ENCODE assay signal across 19 cellular contexts in the genomic region with DNA sequence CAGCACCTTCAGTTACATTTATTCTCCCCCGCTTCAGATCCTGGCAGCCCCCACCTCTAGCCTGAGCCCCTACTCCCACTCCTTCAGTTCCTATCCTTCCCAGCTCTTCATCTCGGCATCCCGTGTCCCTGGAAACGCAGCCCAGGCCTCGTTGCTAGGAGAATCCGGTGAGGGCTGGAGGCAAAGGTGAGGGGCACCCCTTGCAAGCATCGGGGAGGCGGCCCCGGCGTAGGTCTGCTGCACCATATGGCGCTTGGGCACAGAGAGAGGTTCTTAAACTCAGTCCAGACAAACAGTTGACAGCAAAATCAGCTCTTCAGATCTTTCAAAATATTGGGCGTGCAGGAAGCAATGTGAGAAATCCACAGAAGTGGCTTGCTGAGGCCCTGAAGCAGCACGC. TPM values are rescaled to one million over a fixed set of nuclear protein-coding genes. Genes with fewer than 3 reads are reported as not detected.
DNase-seq lines count a peak whose midpoint lies in the region; ATAC-seq, FAIRE-seq and TF ChIP-seq lines count a peak whose summit lies in the region.
"Had no signal": no experiment of that assay in that cellular context is flagged by ENCODE, and none has a peak within 500 bp of the region (broad histone marks: within the 10 kb centered on the region; RNA-seq: fewer than 3 reads in every experiment).

No MANE protein-coding gene starts in this region.

- no TSS peak for BruUV-seq in IMR-90 (replicated peaks; lab: Mats Ljungman, UMichigan)

- TF ChIP-seq EP300 in SK-N-SH (IDR thresholded peaks at IDR 0.05; ENCODE audit: borderline replicate concordance in 1 of 2, low read depth in 1 of 2, low read length in 1 of 2), result no peak

- H3K9me3 ChIP-seq in IMR-90 (ENCODE audit: control insufficient read depth, insufficient read depth, low read length) (no peaks in the 10 kb centered on the region), pancreas (no peaks in the 10 kb centered on the region), SK-N-SH (no peaks in the 10 kb centered on the region)

- TF ChIP-seq POLR2A in IMR-90 (IDR thresholded peaks at IDR 0.05; ENCODE audit: low read depth, low read length), result no peak

- no peaks in the 10 kb centered on the region for H3K9me3 Mint-ChIP-seq in activated naive CD4-positive, alpha-beta T cell treated with anti-CD3 and anti-CD28 coated beads, Interleukin-2, amount 10 ng/mL, durations not matched to agents 7 days and 5 days

- H2BK20ac ChIP-seq in IMR-90 (ENCODE audit: low read depth, low read length), result no peak overlapping the region; the same call in 1 of the 2 replicates

- WGBS in IMR-90 (ENCODE audit: extremely low coverage in 2 of 2, insufficient read length in 1 of 2), 2 experiments, result 60% methylated on average over 1 of the region's 13 CpGs; no CpG with 5 or more reads in 1 of the 2 experiments
- WGBS in pancreas, 2 donors, result 78 to 79% methylated on average over 13 of the region's 13 CpGs
- 88% methylated on average over 13 of the region's 13 CpGs for WGBS in SK-N-SH (ENCODE audit: low lambda C conversion rate)

- no peak for TF ChIP-seq RAD21 in IMR-90 (IDR thresholded peaks at IDR 0.05; ENCODE audit: low read length)
- no peak for TF ChIP-seq RAD21 in SK-N-SH (IDR thresholded peaks at IDR 0.05; ENCODE audit: low read length)

- H2AFZ ChIP-seq in IMR-90 (replicated peaks; ENCODE audit: low read length, poor library complexity) (peak overlapping the region; percentile 6), SK-N-SH (ENCODE audit: low read depth) (no peak overlapping the region)

- CTCF ChIA-PET in IMR-90 (lab: Yijun Ruan, JAX), result no interaction called here
- CTCF ChIA-PET in activated naive CD4-positive, alpha-beta T cell treated with anti-CD3 and anti-CD28 coated beads, Interleukin-2, amount 10 ng/mL, durations not matched to agents 7 days and 5 days (lab: Charles Lee), result no interaction called here
- CTCF ChIA-PET in SK-N-SH (lab: Yijun Ruan, JAX), result interaction anchor here (0.8 to 1.4 kb wide), 2 partner anchors 37 to 61 kb away, joined by 3 read pairs; no protein-coding TSS in a partner anchor

- H4K5ac ChIP-seq in IMR-90 (ENCODE audit: low read depth, low read length), result no peak overlapping the region

- no peak overlapping the region for H3K56ac ChIP-seq in IMR-90 (ENCODE audit: extremely low read depth, insufficient read depth, low read length)

- H2BK15ac ChIP-seq in IMR-90 (ENCODE audit: low read depth, low read length), result no peak overlapping the region

- H3K4me3 Mint-ChIP-seq in activated naive CD4-positive, alpha-beta T cell treated with anti-CD3 and anti-CD28 coated beads, Interleukin-2, amount 10 ng/mL, durations not matched to agents 7 days and 5 days, result no peak overlapping the region

- no peak overlapping the region for H3K4me2 ChIP-seq in IMR-90 (ENCODE audit: low read depth, low read length)
- H3K4me2 ChIP-seq in SK-N-SH, result no peak overlapping the region

- H3K4me1 Mint-ChIP-seq in activated naive CD4-positive, alpha-beta T cell treated with anti-CD3 and anti-CD28 coated beads, Interleukin-2, amount 10 ng/mL, durations not matched to agents 7 days and 5 days, result peaks cover 14% of the 10 kb centered on the region

- in situ Hi-C loops in G401 (cut with HindIII; ENCODE audit: low sequenced_read_pairs), result no loop called here
- in situ Hi-C loops in IMR-90 (cut with MboI; ENCODE audit: low sequenced_read_pairs), result no loop called here

- no peak overlapping the region for H3K23ac ChIP-seq in IMR-90 (ENCODE audit: low read depth, low read length)

- H3K14ac ChIP-seq in IMR-90 (replicated peaks; ENCODE audit: low read depth, low read length), result no peak overlapping the region

- no peak overlapping the region for H3K18ac ChIP-seq in IMR-90 (ENCODE audit: low read depth, low read length)

- H3K9me1 ChIP-seq in IMR-90 (ENCODE audit: insufficient read depth, low read length), result no peaks in the 10 kb centered on the region; the same call in 1 of the 2 replicates

- no peak overlapping the region for H2AK9ac ChIP-seq in IMR-90 (replicated peaks; ENCODE audit: low read depth, low read length, poor library complexity)

- dilution Hi-C loops in IMR-90 (cut with HindIII; ENCODE audit: low sequenced_read_pairs, unreplicated experiment), result no loop called here

- H3K27me3 Mint-ChIP-seq in activated naive CD4-positive, alpha-beta T cell treated with anti-CD3 and anti-CD28 coated beads, Interleukin-2, amount 10 ng/mL, durations not matched to agents 7 days and 5 days, result peaks cover 40% of the 10 kb centered on the region

- H3K9me2 ChIP-seq in SK-N-SH, result no peaks in the 10 kb centered on the region

- H3K36me3 ChIP-seq in IMR-90 (ENCODE audit: control insufficient read depth, insufficient read depth, low read length), result no peaks in the 10 kb centered on the region
- H3K36me3 ChIP-seq in pancreas, result no peaks in the 10 kb centered on the region
- H3K36me3 ChIP-seq in SK-N-SH (replicated peaks in 1 of 2; ENCODE audit: control insufficient read depth in 1 of 2, insufficient read depth in 2 of 2, low read length in 1 of 2), result no peaks in the 10 kb centered on the region

- H3F3A ChIP-seq in SK-N-SH (replicated peaks; ENCODE audit: insufficient read depth), result no peaks in the 10 kb centered on the region

- no peaks in the 10 kb centered on the region for H4K20me1 ChIP-seq in IMR-90 (ENCODE audit: insufficient read depth, low read length)
- H4K20me1 ChIP-seq in SK-N-SH (ENCODE audit: insufficient read depth), result no peaks in the 10 kb centered on the region

- H2BK5ac ChIP-seq in IMR-90 (ENCODE audit: low read depth, low read length, poor library complexity, severe bottlenecking), result no peak overlapping the region

- H3K4ac ChIP-seq in IMR-90 (ENCODE audit: low read depth, low read length), result no peak overlapping the region

- POLR2A ChIA-PET in IMR-90 (lab: Charles Lee; ENCODE audit: unreplicated experiment), result interaction anchor here (0.6 to 0.7 kb wide), 3 partner anchors 13 to 17 kb away, joined by 4 to 8 read pairs (median 7); partner anchors contain the start of gene SLC38A8
- POLR2A ChIA-PET in SK-N-SH (lab: Yijun Ruan, JAX), result no interaction called here

- H3K79me2 ChIP-seq in SK-N-SH (ENCODE audit: insufficient read depth), result no peaks in the 10 kb centered on the region

- H3K79me1 ChIP-seq in IMR-90 (ENCODE audit: low read depth in 1 of 2, low read length in 2 of 2), result no peaks in the 10 kb centered on the region

- no peak overlapping the region for H2BK120ac ChIP-seq in IMR-90 (ENCODE audit: low read depth, low read length)

- FAIRE-seq in pancreas (lab: Jason Lieb, UNC), result no peak

- intact Hi-C loops in IMR-90 (cut with micrococcal nuclease) (no loop called here), pancreas (cut with DNase I) (no loop called here)

- H3K36me3 Mint-ChIP-seq in activated naive CD4-positive, alpha-beta T cell treated with anti-CD3 and anti-CD28 coated beads, Interleukin-2, amount 10 ng/mL, durations not matched to agents 7 days and 5 days, result no peaks in the 10 kb centered on the region

- H3K9ac ChIP-seq in IMR-90 (ENCODE audit: low read depth, low read length), result no peak overlapping the region
- no peak overlapping the region for H3K9ac ChIP-seq in SK-N-SH

- no peak overlapping the region for H3K27ac Mint-ChIP-seq in activated naive CD4-positive, alpha-beta T cell treated with anti-CD3 and anti-CD28 coated beads, Interleukin-2, amount 10 ng/mL, durations not matched to agents 7 days and 5 days

- H3K4me3 ChIP-seq in IMR-90 (ENCODE audit: insufficient read depth, low read depth, low read length), result no peak overlapping the region
- H3K4me3 ChIP-seq in pancreas, result no peak overlapping the region
- no peak overlapping the region for H3K4me3 ChIP-seq in SK-N-SH (ENCODE audit: low read depth in 2 of 2, low read length in 1 of 2)

- no peak overlapping the region for H4K8ac ChIP-seq in IMR-90 (ENCODE audit: low read depth in 2 of 2, low read length in 2 of 2)

- no peak overlapping the region for H4K91ac ChIP-seq in IMR-90 (ENCODE audit: insufficient read depth, low read depth, low read length)

- no peak for TF ChIP-seq CTCF in IMR-90 (conservative IDR thresholded peaks at IDR 0.05; ENCODE audit: low read depth, low read length)
- no peak for TF ChIP-seq CTCF in pancreas (IDR thresholded peaks at IDR 0.05)
- TF ChIP-seq CTCF in SK-N-SH (IDR thresholded peaks at IDR 0.05), result no peak

- H3K4me1 ChIP-seq in IMR-90 (ENCODE audit: control insufficient read depth, insufficient read depth, low read length), result peaks cover 7% of the 10 kb centered on the region
- H3K4me1 ChIP-seq in pancreas, result no peaks in the 10 kb centered on the region
- H3K4me1 ChIP-seq in SK-N-SH (ENCODE audit: control insufficient read depth in 1 of 2, insufficient read depth in 2 of 2, low read depth in 1 of 2, low read length in 1 of 2), result no peaks in the 10 kb centered on the region

- DNase-seq in G401 (ENCODE audit: low spot score) (peak; percentile 49), IMR-90 (no peak), cerebellum (ENCODE audit: low spot score) (peak; percentile 43), pancreas (peak in 1 of 6 donors; percentile 18), SK-N-SH (no peak)
- no peak for DNase-seq in activated naive CD4-positive, alpha-beta T cell treated with anti-CD3 and anti-CD28 coated beads, Interleukin-2, amount 10 ng/mL, durations not matched to agents 7 days and 5 days
- no peak for DNase-seq in stimulated activated CD4-positive, alpha-beta T cell treated with anti-CD3 and anti-CD28 coated beads, Interleukin-2, amount 100 ng/mL, for 48 hours
- DNase-seq: GDM1, HCEC 1CT, NCI-H1436, NCI-H1930, NCI-H510A treated with DMSO at 0.1 percent for 48 hours, PC-3, RPMI8226, SIG-M5 had no signal

- no peak overlapping the region for H2AK5ac ChIP-seq in IMR-90 (ENCODE audit: low read depth, low read length)

- peaks cover 34% of the 10 kb centered on the region for H3K27me3 ChIP-seq in IMR-90 (ENCODE audit: control insufficient read depth, insufficient read depth, low read length)
- no peaks in the 10 kb centered on the region for H3K27me3 ChIP-seq in pancreas
- H3K27me3 ChIP-seq in SK-N-SH (ENCODE audit: insufficient read depth), result no peaks in the 10 kb centered on the region

- no peak for ATAC-seq in IMR-90 (ENCODE audit: low read depth)
- peak in 3 of 4 donors; percentile 44 to 77 (median 75) for ATAC-seq in pancreas
- ATAC-seq: PC-3 had no signal

- H3K27ac ChIP-seq in IMR-90 (ENCODE audit: insufficient read depth, low read length), result no peak overlapping the region
- no peak overlapping the region for H3K27ac ChIP-seq in pancreas
- no peak overlapping the region for H3K27ac ChIP-seq in SK-N-SH (ENCODE audit: low read depth in 2 of 2, low read length in 1 of 2)
- H3K27ac ChIP-seq: C4-2B, HL-60 had no signal

RNA-seq across cellular contexts. Expression of gene SLC38A8, which starts 15.0 kb away (rescaled TPM):
- not detected in 2 replicates for total RNA-seq in G401 (2014; rRNA removed; shearing (Covaris generic))
- total RNA-seq in IMR-90 (2012; rRNA removed) (not detected in 2 replicates), cerebellum (0.45 TPM), pancreas (under 1 TPM in 2 of 6 donors, not detected in 4; 0.14 to 0.31 TPM)
- polyA plus RNA-seq in IMR-90 (2012; rRNA removed) (not detected in 2 replicates), pancreas (under 1 TPM; 0.38 to 0.49 TPM), SK-N-SH (2012; rRNA removed) (0.08 TPM in 1 of 2 replicates, not detected in the other)
- not detected in 2 replicates for polyA plus RNA-seq in IMR-90 (2012; cell fraction: cytosol; rRNA removed)
- polyA plus RNA-seq in IMR-90 (2012; cell fraction: nucleus; rRNA removed; ENCODE audit: low replicate concordance), result not detected in 2 replicates
- polyA plus RNA-seq in SK-N-SH (2012; cell fraction: cytosol; rRNA removed), result not detected in 2 replicates
- not detected in 2 replicates for polyA plus RNA-seq in SK-N-SH (2012; cell fraction: nucleus; rRNA removed)
- total RNA-seq: HT1080, PC-3 had no signal

RNA-seq across cellular contexts. Expression of gene NECAB2, which starts 59.6 kb away (rescaled TPM):
- total RNA-seq in G401 (2014; rRNA removed; shearing (Covaris generic)), result 7.4 and 9.2 TPM in 2 replicates
- under 0.01 TPM in 1 of 2 replicates, not detected in the other for total RNA-seq in IMR-90 (2012; rRNA removed)
- 0.26 and 0.27 TPM in 2 replicates for polyA plus RNA-seq in IMR-90 (2012; rRNA removed)
- 0.25 and 0.44 TPM in 2 replicates for polyA plus RNA-seq in IMR-90 (2012; cell fraction: cytosol; rRNA removed)
- polyA plus RNA-seq in IMR-90 (2012; cell fraction: nucleus; rRNA removed; ENCODE audit: low replicate concordance), result 0.65 and 1.1 TPM in 2 replicates
- total RNA-seq in cerebellum, result 15.4 TPM
- total RNA-seq in pancreas, result 1 to 10 TPM in 2 of 6 donors, under 1 TPM in 4; 0.37 to 1.7 (median 0.81) TPM
- polyA plus RNA-seq in pancreas, result 10 to 100 TPM in 1 of 2 donors, 1 to 10 TPM in 1; 6.3 to 23.8 TPM
- 0.54 and 0.58 TPM in 2 replicates for polyA plus RNA-seq in SK-N-SH (2012; rRNA removed)
- 0.24 and 0.33 TPM in 2 replicates for polyA plus RNA-seq in SK-N-SH (2012; cell fraction: cytosol; rRNA removed)
- polyA plus RNA-seq in SK-N-SH (2012; cell fraction: nucleus; rRNA removed), result 1.2 and 2.1 TPM in 2 replicates
- total RNA-seq: HT1080, M059J had no signal

Comparison
In these comparisons a context has a peak if more than half of its experiments do, and no peak if none do; other contexts are left out.
1. DNase-seq: peak in G401 (single experiment) and cerebellum (single experiment); none in IMR-90 (single experiment), activated naive CD4-positive, alpha-beta T cell treated with anti-CD3 and anti-CD28 coated beads, Interleukin-2, amount 10 ng/mL, durations not matched to agents 7 days and 5 days (single experiment), stimulated activated CD4-positive, alpha-beta T cell treated with anti-CD3 and anti-CD28 coated beads, Interleukin-2, amount 100 ng/mL, for 48 hours (0 of 2) and SK-N-SH (single experiment).